ENCODE assay signal across 6 cellular contexts in genomic region chr12:30602678-30603077, GRCh38.
"Had no signal": no experiment of that assay in that cellular context is flagged by ENCODE, and none has a peak within 500 bp of the region (broad histone marks: within the 10 kb centered on the region; RNA-seq: fewer than 3 reads in every experiment).

No MANE protein-coding gene starts in this region.

- DNase-seq: IMR-90, KBM-7, KG1 had no signal

- H3K27ac ChIP-seq: HL-60, KMS-11 had no signal

- FAIRE-seq: HTR-8/SVneo had no signal

- H3K9ac ChIP-seq: KMS-11 had no signal

- H3K4me2 ChIP-seq: KMS-11 had no signal
